ENCODE assay signal across 8 cellular contexts in genomic region chr13:111429064-111429558, GRCh38.
A peak's percentile ranks its signal among the peaks of the same experiment; 100 is the strongest.
DNase-seq lines count a peak whose midpoint lies in the region; ATAC-seq and TF ChIP-seq lines count a peak whose summit lies in the region.
"Had no signal": no experiment of that assay in that cellular context is flagged by ENCODE, and none has a peak within 500 bp of the region (broad histone marks: within the 10 kb centered on the region; RNA-seq: fewer than 3 reads in every experiment).

No MANE protein-coding gene starts in this region.

- H3K27ac ChIP-seq in H9 (ENCODE audit: insufficient read length, low read depth, low read length), result no peak overlapping the region

- no peak overlapping the region for H2BK120ac ChIP-seq in H9 (ENCODE audit: low read depth, low read length, poor library complexity, severe bottlenecking)

- no peaks in the 10 kb centered on the region for H3K23me2 ChIP-seq in H9 (ENCODE audit: insufficient read length, low read depth, low read length, poor library complexity, severe bottlenecking)

- TF ChIP-seq CTCF in H9 (conservative IDR thresholded peaks at IDR 0.05), result peak; percentile 78

- H3K27me3 Mint-ChIP-seq in H9 (ENCODE audit: low read depth), result peaks cover 29% of the 10 kb centered on the region
- peaks cover 4% of the 10 kb centered on the region for H3K27me3 Mint-ChIP-seq in activated T-helper 1 cell treated with anti-CD3 and anti-CD28 coated beads, Interleukin-12 subunit alpha, Interleukin-12 subunit beta, Interleukin-2, Interleukin-4 antibody, amounts not matched to agents 30 ng/mL and 10 ng/mL and 1 ng/mL, durations not matched to agents 14 hours and 24 hours and 36 hours (ENCODE audit: insufficient read depth)

- H3K23ac ChIP-seq in H9 (ENCODE audit: insufficient read length, low read depth, low read length), result no peak overlapping the region

- H2BK20ac ChIP-seq in H9 (ENCODE audit: low read depth, low read length, poor library complexity, severe bottlenecking), result no peak overlapping the region

- H3K4me3 Mint-ChIP-seq in H9, result peak overlapping the region; percentile 76 to 84
- no peak overlapping the region for H3K4me3 Mint-ChIP-seq in activated T-helper 1 cell treated with anti-CD3 and anti-CD28 coated beads, Interleukin-12 subunit alpha, Interleukin-12 subunit beta, Interleukin-2, Interleukin-4 antibody, amounts not matched to agents 30 ng/mL and 10 ng/mL and 1 ng/mL, durations not matched to agents 14 hours and 24 hours and 36 hours
- H3K4me3 Mint-ChIP-seq: activated naive CD8-positive, alpha-beta T cell had no signal

- H3K79me1 ChIP-seq in H9 (ENCODE audit: insufficient read depth, low read depth, low read length, poor library complexity, severe bottlenecking), result no peaks in the 10 kb centered on the region

- no peaks in the 10 kb centered on the region for H3K9me3 ChIP-seq in H9 (ENCODE audit: control insufficient read depth, low read depth, low read length)

- DNase-seq in G401 (ENCODE audit: low spot score) (peak; percentile 41), H9 (peak; percentile 82), NCI-H2029 (lab: John Stamatoyannopoulos, UW) (peak; percentile 59), hippocampal formation (lab: John Stamatoyannopoulos, UW) (peak; percentile 10 to 13)
- DNase-seq in activated T-helper 1 cell treated with anti-CD3 and anti-CD28 coated beads, Interleukin-12 subunit alpha, Interleukin-12 subunit beta, Interleukin-2, Interleukin-4 antibody, amounts not matched to agents 30 ng/mL and 10 ng/mL and 1 ng/mL, durations not matched to agents 14 hours and 24 hours and 36 hours (ENCODE audit: low spot score), result peak; percentile 7
- DNase-seq in stimulated activated CD4-positive, alpha-beta T cell treated with anti-CD3 and anti-CD28 coated beads, Interleukin-2, amount 100 ng/mL, for 24 hours, result peak; percentile 30 to 58

- H2AK5ac ChIP-seq in H9 (ENCODE audit: insufficient read length, low read length), result no peak overlapping the region

- H3K4me2 ChIP-seq in H9 (ENCODE audit: insufficient read depth, insufficient read length, low read length), result peak overlapping the region; percentile 73

- in situ Hi-C loops in G401 (cut with HindIII; ENCODE audit: low sequenced_read_pairs), result no loop called here

- no peaks in the 10 kb centered on the region for H3K79me2 ChIP-seq in H9 (ENCODE audit: insufficient read depth, low read length)

- no peak overlapping the region for H3K4ac ChIP-seq in H9 (ENCODE audit: low read depth, low read length)

- no peak overlapping the region for H2BK15ac ChIP-seq in H9 (ENCODE audit: low read depth, low read length)

- H3K36me3 Mint-ChIP-seq in H9 (ENCODE audit: insufficient read depth in 1 of 3, low read depth in 3 of 3), result no peaks in the 10 kb centered on the region
- no peaks in the 10 kb centered on the region for H3K36me3 Mint-ChIP-seq in activated T-helper 1 cell treated with anti-CD3 and anti-CD28 coated beads, Interleukin-12 subunit alpha, Interleukin-12 subunit beta, Interleukin-2, Interleukin-4 antibody, amounts not matched to agents 30 ng/mL and 10 ng/mL and 1 ng/mL, durations not matched to agents 14 hours and 24 hours and 36 hours (ENCODE audit: low read depth)

- no peak overlapping the region for H4K5ac ChIP-seq in H9 (ENCODE audit: insufficient read length, low read depth, low read length)

- H3K18ac ChIP-seq in H9 (ENCODE audit: insufficient read length, low read depth, low read length), result no peak overlapping the region

- H3K27me3 ChIP-seq in H9 (ENCODE audit: insufficient read depth, low read length), result no peaks in the 10 kb centered on the region

- no peaks in the 10 kb centered on the region for H3K4me1 Mint-ChIP-seq in H9
- no peaks in the 10 kb centered on the region for H3K4me1 Mint-ChIP-seq in activated T-helper 1 cell treated with anti-CD3 and anti-CD28 coated beads, Interleukin-12 subunit alpha, Interleukin-12 subunit beta, Interleukin-2, Interleukin-4 antibody, amounts not matched to agents 30 ng/mL and 10 ng/mL and 1 ng/mL, durations not matched to agents 14 hours and 24 hours and 36 hours (ENCODE audit: low read depth)

- H3K4me1 ChIP-seq in H9 (ENCODE audit: insufficient read depth, low read length), result no peaks in the 10 kb centered on the region

- H3K9ac ChIP-seq in H9 (ENCODE audit: extremely low read depth, insufficient read length, low read length), result no peak overlapping the region

- no peak for ATAC-seq in activated CD4-positive, CD25-positive, alpha-beta regulatory T cell treated with anti-CD3 and anti-CD28 coated beads, Interleukin-2, amount 50 U/mL, for 24 hours

- intact Hi-C loops in activated T-helper 1 cell treated with anti-CD3 and anti-CD28 coated beads, Interleukin-12 subunit alpha, Interleukin-12 subunit beta, Interleukin-2, Interleukin-4 antibody, amounts not matched to agents 30 ng/mL and 10 ng/mL and 1 ng/mL, durations not matched to agents 14 hours and 24 hours and 36 hours (cut with micrococcal nuclease), result no loop called here

- peak overlapping the region; percentile 93 for H2AFZ ChIP-seq in H9 (ENCODE audit: low read length)

- no CpG with 5 or more reads among the region's 12 CpGs for WGBS in H9 (ENCODE audit: extremely low coverage, insufficient read length, low lambda C conversion rate)

- no peak overlapping the region for H2BK12ac ChIP-seq in H9 (ENCODE audit: insufficient read length, low read depth, low read length)

- H3K27ac Mint-ChIP-seq in H9, result no peak overlapping the region
- no peak overlapping the region for H3K27ac Mint-ChIP-seq in activated T-helper 1 cell treated with anti-CD3 and anti-CD28 coated beads, Interleukin-12 subunit alpha, Interleukin-12 subunit beta, Interleukin-2, Interleukin-4 antibody, amounts not matched to agents 30 ng/mL and 10 ng/mL and 1 ng/mL, durations not matched to agents 14 hours and 24 hours and 36 hours
- H3K27ac Mint-ChIP-seq: activated naive CD8-positive, alpha-beta T cell had no signal

- H4K8ac ChIP-seq in H9 (replicated peaks; ENCODE audit: insufficient read length, low read depth, low read length), result no peak overlapping the region

- no peak overlapping the region for H3K56ac ChIP-seq in H9 (ENCODE audit: insufficient read length, low read depth, low read length)

- H3K9me3 Mint-ChIP-seq in H9, result no peaks in the 10 kb centered on the region; a peak in 1 of 5 replicates
- no peaks in the 10 kb centered on the region for H3K9me3 Mint-ChIP-seq in activated T-helper 1 cell treated with anti-CD3 and anti-CD28 coated beads, Interleukin-12 subunit alpha, Interleukin-12 subunit beta, Interleukin-2, Interleukin-4 antibody, amounts not matched to agents 30 ng/mL and 10 ng/mL and 1 ng/mL, durations not matched to agents 14 hours and 24 hours and 36 hours

- H3T11ph ChIP-seq in H9 (ENCODE audit: low read length), result no peak overlapping the region

- H3K14ac ChIP-seq in H9 (ENCODE audit: insufficient read depth, low read length), result no peak overlapping the region

- no peak overlapping the region for H2BK5ac ChIP-seq in H9 (ENCODE audit: insufficient read length, low read length)

- H4K20me1 ChIP-seq in H9 (ENCODE audit: control insufficient read depth, insufficient read depth, insufficient read length), result no peaks in the 10 kb centered on the region

- no peak overlapping the region for H4K91ac ChIP-seq in H9 (ENCODE audit: insufficient read length, low read depth, low read length)

Comparison
In these comparisons a context has a peak if more than half of its experiments do, and no peak if none do; other contexts are left out.
1. DNase-seq: peak in every context shown above with its lines; median percentile 82 in H9; 59 in NCI-H2029; 44 in stimulated activated CD4-positive, alpha-beta T cell treated with anti-CD3 and anti-CD28 coated beads, Interleukin-2, amount 100 ng/mL, for 24 hours; 41 in G401; 12 in hippocampal formation; 7 in activated T-helper 1 cell treated with anti-CD3 and anti-CD28 coated beads, Interleukin-12 subunit alpha, Interleukin-12 subunit beta, Interleukin-2, Interleukin-4 antibody, amounts not matched to agents 30 ng/mL and 10 ng/mL and 1 ng/mL, durations not matched to agents 14 hours and 24 hours and 36 hours.